28 cellular contexts compared by ENCODE assay signal in the genomic region with DNA sequence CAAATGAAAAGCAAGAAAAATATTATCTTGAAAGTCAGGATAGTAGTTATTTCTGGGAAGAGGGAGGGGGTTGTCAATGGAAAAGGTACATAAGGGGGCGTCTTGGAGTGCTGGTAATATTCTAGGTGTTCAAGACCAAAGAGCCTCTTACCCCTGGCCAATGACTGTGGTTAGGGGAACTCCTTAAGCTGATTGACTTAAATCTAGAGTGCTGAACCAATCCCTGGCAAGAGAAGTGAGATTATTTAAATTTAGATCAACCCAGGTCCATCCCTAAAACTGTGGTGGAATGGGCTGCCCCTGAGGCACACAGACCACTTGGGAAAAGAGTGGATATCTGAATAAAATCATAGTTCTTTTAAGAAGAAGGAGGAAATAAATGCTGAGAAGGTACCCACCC.
"Had no signal": no experiment of that assay in that cellular context is flagged by ENCODE, and none has a peak within 500 bp of the region (broad histone marks: within the 10 kb centered on the region; RNA-seq: fewer than 3 reads in every experiment).

No MANE protein-coding gene starts in this region.

- H3K27me3 ChIP-seq: left lung, ovary, stomach, testis, thyroid gland, upper lobe of left lung, vagina had no signal

- DNase-seq: hippocampal formation; kidney; left colon; left lung; mesendoderm; midbrain; mucosa of descending colon; naive thymus-derived CD4-positive, alpha-beta T cell; ovary; retina; right cardiac atrium; stimulated activated CD4-positive, alpha-beta T cell treated with anti-CD3 and anti-CD28 coated beads, Interleukin-12 subunit alpha, Interleukin-12 subunit beta, amount 100 ng/mL, for 4 hours; stimulated activated CD4-positive, alpha-beta T cell treated with anti-CD3 and anti-CD28 coated beads, Interleukin-15, amount 100 ng/mL, for 24 hours; stimulated activated CD4-positive, alpha-beta T cell treated with anti-CD3 and anti-CD28 coated beads, Interleukin-2, amount 100 ng/mL, for 24 hours; stimulated activated CD4-positive, alpha-beta T cell treated with anti-CD3 and anti-CD28 coated beads, Interleukin-4, amount 100 ng/mL, for 1 hour; stimulated activated naive B cell treated with anti-CD40 and anti-IgM and Interleukin-4, amounts not matched to agents 10 μg/mL and 1 μg/mL and 100 μg/mL, for 72 hours; stimulated activated naive CD8-positive, alpha-beta T cell treated with anti-CD3 and anti-CD28 coated beads, Interleukin-15, Interleukin-2, amounts not matched to agents 100 U/mL and 50 U/mL, for 24 hours; stomach; testis; thyroid gland; transverse colon; upper lobe of left lung had no signal

- ATAC-seq: left colon; left lung; mucosa of descending colon; naive thymus-derived CD4-positive, alpha-beta T cell; natural killer cell treated with Interleukin-12 subunit alpha and Interleukin-12 subunit beta and Interleukin-15 and Interleukin-18, amount 100 ng/mL, for 72 hours; right cardiac atrium; sciatic nerve; stimulated activated naive B cell treated with anti-CD40 and anti-IgM and Interleukin-4, amounts not matched to agents 10 μg/mL and 1 μg/mL and 100 μg/mL, for 72 hours; stimulated activated naive CD8-positive, alpha-beta T cell treated with anti-CD3 and anti-CD28 coated beads, Interleukin-15, Interleukin-2, amounts not matched to agents 100 U/mL and 50 U/mL, for 24 hours had no signal

- H3K36me3 ChIP-seq: left lung, ovary, prostate gland, stomach, thyroid gland, transverse colon, upper lobe of left lung, vagina had no signal

- H3K9me3 ChIP-seq: left lung, mucosa of descending colon, ovary, prostate gland, stomach, testis, thyroid gland, transverse colon, upper lobe of left lung, vagina had no signal

- H3K27ac ChIP-seq: left lung, ovary, prostate gland, skin epidermis, stomach, testis, thyroid gland, transverse colon, upper lobe of left lung, vagina had no signal

- FAIRE-seq: kidney had no signal

- H3K4me1 ChIP-seq: left lung, prostate gland, stomach, testis, thyroid gland, transverse colon, upper lobe of left lung, vagina had no signal

- H3K4me3 ChIP-seq: left lung, lung, mucosa of descending colon, ovary, prostate gland, skin epidermis, stomach, testis, thyroid gland, transverse colon, upper lobe of left lung, vagina had no signal
